25 cellular contexts compared by ENCODE assay signal in genomic region chr12:6044082-6044481, GRCh38.
A peak's percentile ranks its signal among the peaks of the same experiment; 100 is the strongest.
DNase-seq lines count a peak whose midpoint lies in the region; ATAC-seq, FAIRE-seq and TF ChIP-seq lines count a peak whose summit lies in the region.
"Had no signal": no experiment of that assay in that cellular context is flagged by ENCODE, and none has a peak within 500 bp of the region (broad histone marks: within the 10 kb centered on the region; RNA-seq: fewer than 3 reads in every experiment).

No MANE protein-coding gene starts in this region.

- TF ChIP-seq POLR2A in H54 (IDR thresholded peaks at IDR 0.05; ENCODE audit: low read depth, low read length) = no peak

- no peaks in the 10 kb centered on the region for H3K9me3 ChIP-seq in RWPE2 (ENCODE audit: severe bottlenecking)
- H3K9me3 ChIP-seq: Peyer's patch, psoas muscle, suprapubic skin had no signal

- TF ChIP-seq CTCF in RWPE2 (IDR thresholded peaks at IDR 0.05; ENCODE audit: poor library complexity, severe bottlenecking) = no peak

- DNase-seq in A172 (ENCODE audit: low spot score) (peak; percentile 14), H54 (ENCODE audit: insufficient read length, low spot score) (peak; percentile 79), RWPE2 (ENCODE audit: low spot score) (no peak), islet precursor cell (peak; percentile 85), NCI-H1694 (lab: John Stamatoyannopoulos, UW) (no peak), HT-29 (ENCODE audit: low spot score) (no peak), glomerular visceral epithelial cell (ENCODE audit: extremely low spot score) (no peak)
- DNase-seq: anterior cingulate cortex, DMS53, endodermal cell, H9, KBM-7, mesenchymal stem cell, NCI-H1092, NCI-H2107, NCI-H82, Peyer's patch, psoas muscle had no signal

- ATAC-seq in RWPE2 (ENCODE audit: low read depth) (peak; percentile 78), HG02885 (IDR thresholded peaks at IDR 0.05; ENCODE audit: poor library complexity, unreplicated experiment) (no peak)
- ATAC-seq: natural killer cell treated with Interleukin-12 subunit alpha and Interleukin-12 subunit beta and Interleukin-15 and Interleukin-18, amount 100 ng/mL, for 72 hours; psoas muscle had no signal

- no peak overlapping the region for H3K27ac ChIP-seq in RWPE2 (ENCODE audit: poor library complexity, severe bottlenecking)
- H3K27ac ChIP-seq: C4-2B, hepatocyte, Peyer's patch, psoas muscle, suprapubic skin had no signal

- H3K4me3 ChIP-seq in RWPE2 (ENCODE audit: severe bottlenecking) = no peak overlapping the region
- H3K4me3 ChIP-seq: hepatocyte, Peyer's patch, psoas muscle, suprapubic skin had no signal

- no peaks in the 10 kb centered on the region for H3K27me3 ChIP-seq in RWPE2 (ENCODE audit: insufficient read depth, poor library complexity, severe bottlenecking)
- H3K27me3 ChIP-seq: hepatocyte, Peyer's patch, suprapubic skin had no signal

- peaks cover 11% of the 10 kb centered on the region for H3K4me1 ChIP-seq in RWPE2 (ENCODE audit: insufficient read depth, poor library complexity, severe bottlenecking)
- H3K4me1 ChIP-seq: Peyer's patch, psoas muscle had no signal

- no peaks in the 10 kb centered on the region for H3K36me3 ChIP-seq in RWPE2 (ENCODE audit: low read depth)
- H3K36me3 ChIP-seq: Peyer's patch, suprapubic skin had no signal

- no peak for FAIRE-seq in H54 (lab: Jason Lieb, UNC)
- FAIRE-seq: A204.1, GM18507 had no signal

Comparison
In these comparisons a context has a peak if more than half of its experiments do, and no peak if none do; other contexts are left out.
1. DNase-seq: peak in A172 (single experiment), H54 (single experiment) and islet precursor cell (single experiment); none in RWPE2 (single experiment), NCI-H1694 (single experiment), HT-29 (single experiment) and glomerular visceral epithelial cell (single experiment).